15 cellular contexts compared by ENCODE assay signal in the genomic region with DNA sequence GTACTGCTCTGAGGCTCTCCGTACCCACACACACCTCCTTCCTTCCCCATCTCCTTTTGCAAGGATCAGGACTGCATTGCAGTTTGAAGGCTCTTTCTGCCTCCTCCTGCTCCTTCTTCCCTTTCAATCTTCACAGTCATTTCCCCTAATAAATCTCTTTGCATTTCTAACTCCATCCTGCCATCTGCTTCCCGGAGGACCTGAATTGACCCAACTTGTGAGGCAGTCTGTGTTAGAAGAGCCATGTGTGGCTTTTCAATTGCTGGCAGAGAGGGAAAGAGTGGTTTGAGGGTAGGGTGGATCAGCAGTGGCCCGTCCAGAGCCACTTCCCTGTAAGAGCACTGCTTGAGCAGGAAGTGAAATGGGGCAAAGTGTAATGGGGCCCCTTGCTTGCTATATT.
"Had no signal": no experiment of that assay in that cellular context is flagged by ENCODE, and none has a peak within 500 bp of the region (broad histone marks: within the 10 kb centered on the region; RNA-seq: fewer than 3 reads in every experiment).

No MANE protein-coding gene starts in this region.

- H2AFZ ChIP-seq: parathyroid adenoma had no signal

- H3K79me2 ChIP-seq: parathyroid adenoma had no signal

- H3K4me3 ChIP-seq: lung, neural progenitor cell, thoracic aorta had no signal

- DNase-seq: activated CD4-positive, alpha-beta T cell treated with anti-CD3 and anti-CD28 coated beads, Interleukin-2, amount 10 ng/mL, durations not matched to agents 24 days and 14 days; activated CD4-positive, CD25-positive, alpha-beta regulatory T cell; activated naive CD4-positive, alpha-beta T cell treated with Interleukin-2 at 50 U/mL for 16 hours; aorta; effector CD8-positive, alpha-beta T cell; left cardiac atrium; stimulated activated CD4-positive, alpha-beta T cell treated with anti-CD3 and anti-CD28 coated beads, Interleukin-1b, Interleukin-23, amount 100 ng/mL, for 48 hours; stimulated activated naive CD8-positive, alpha-beta T cell treated with anti-CD3 and anti-CD28 coated beads, Interleukin-15, amount 100 ng/mL, for 72 hours; T-helper 2 cell had no signal

- H3K9me3 ChIP-seq: thoracic aorta had no signal

- H3K9ac ChIP-seq: neural progenitor cell, parathyroid adenoma had no signal

- H3K4me2 ChIP-seq: neural progenitor cell had no signal

- FAIRE-seq: TTC549 had no signal

- H3K27me3 ChIP-seq: foreskin keratinocyte, neural progenitor cell had no signal

- H3K36me3 ChIP-seq: neural progenitor cell, thoracic aorta had no signal

- H3K27ac ChIP-seq: foreskin keratinocyte, neural progenitor cell, parathyroid adenoma, thoracic aorta had no signal
